ENCODE assay signal across 24 cellular contexts in genomic region chr7:156437021-156437614, GRCh38.
DNase-seq lines count a peak whose midpoint lies in the region; ATAC-seq, FAIRE-seq and TF ChIP-seq lines count a peak whose summit lies in the region.
"Had no signal": no experiment of that assay in that cellular context is flagged by ENCODE, and none has a peak within 500 bp of the region (broad histone marks: within the 10 kb centered on the region; RNA-seq: fewer than 3 reads in every experiment).

No MANE protein-coding gene starts in this region.

- no peak overlapping the region for H3K9ac ChIP-seq in K562 (ENCODE audit: insufficient read depth in 1 of 2, low read depth in 2 of 2, low read length in 2 of 2)
- H3K9ac ChIP-seq: BLaER1 treated with 17β-estradiol and CSF1 and Interleukin-3, amounts not matched to agents 10 nM and 100 nM had no signal

- no peaks in the 10 kb centered on the region for H3K79me2 ChIP-seq in K562 (ENCODE audit: control insufficient read depth, insufficient read depth, low read length)

- CTCF ChIA-PET in K562 (lab: Yijun Ruan, JAX; ENCODE audit: low intra/inter-chr PET ratio), result no interaction called here

- H3K9me1 ChIP-seq in K562 (ENCODE audit: control insufficient read depth, insufficient read depth, low read length), result no peaks in the 10 kb centered on the region

- WGBS in K562 (ENCODE audit: insufficient coverage, low coverage, missing lambda C conversion rate), result 0% methylated on average over 8 of the region's 8 CpGs

- no peak overlapping the region for H3K4me2 ChIP-seq in K562 (ENCODE audit: insufficient read depth, low read length)
- H3K4me2 ChIP-seq: BLaER1 treated with 17β-estradiol and CSF1 and Interleukin-3, amounts not matched to agents 10 nM and 100 nM; GM23338 had no signal

- H3K27me3 Mint-ChIP-seq in naive thymus-derived CD8-positive, alpha-beta T cell, result peaks cover 4 to 40% (median 18%) of the 10 kb centered on the region in 5 donors

- H3K4me3 ChIP-seq in right atrium auricular region, result no peak overlapping the region
- H3K4me3 ChIP-seq in K562, result no peak overlapping the region
- H3K4me3 ChIP-seq: BLaER1 treated with 17β-estradiol and CSF1 and Interleukin-3, amounts not matched to agents 10 nM and 100 nM; GM12878; GM23338 had no signal

- ATAC-seq in Right ventricle myocardium superior (ENCODE audit: poor library complexity), result no peak
- ATAC-seq in K562, result no peak
- ATAC-seq in naive thymus-derived CD8-positive, alpha-beta T cell, result no peak
- no peak for ATAC-seq in HG02763 (IDR thresholded peaks at IDR 0.05; ENCODE audit: unreplicated experiment)
- ATAC-seq: GM12878, GM23338, HCT116 had no signal

- H3K27ac Mint-ChIP-seq in naive thymus-derived CD8-positive, alpha-beta T cell, result no peak overlapping the region
- H3K27ac Mint-ChIP-seq: CD14-positive monocyte; CD4-positive, alpha-beta T cell; CD8-positive, alpha-beta memory T cell; GM23338; H9 had no signal

- H3K36me3 ChIP-seq in right atrium auricular region (no peaks in the 10 kb centered on the region), K562 (ENCODE audit: control insufficient read depth, insufficient read depth, low read length) (no peaks in the 10 kb centered on the region)
- H3K36me3 ChIP-seq: BE2C; BLaER1 treated with 17β-estradiol and CSF1 and Interleukin-3, amounts not matched to agents 10 nM and 100 nM had no signal

- H3K4me1 ChIP-seq in right atrium auricular region (no peaks in the 10 kb centered on the region), K562 (replicated peaks in 1 of 2; ENCODE audit: control insufficient read depth in 2 of 2, insufficient read depth in 2 of 2, low read length in 2 of 2) (no peaks in the 10 kb centered on the region)
- H3K4me1 ChIP-seq: BE2C; BLaER1 treated with 17β-estradiol and CSF1 and Interleukin-3, amounts not matched to agents 10 nM and 100 nM had no signal

- 0 out of 2 replicates have a peak, but pooled peaks cover 3% of the 10 kb centered on the region for H4K20me1 ChIP-seq in K562 (replicated peaks; ENCODE audit: control insufficient read depth, insufficient read depth, low read length)
- H4K20me1 ChIP-seq: BLaER1 treated with 17β-estradiol and CSF1 and Interleukin-3, amounts not matched to agents 10 nM and 100 nM had no signal

- in situ Hi-C loops in K562 (cut with MboI), result no loop called here

- no peak overlapping the region for H3K4me3 Mint-ChIP-seq in naive thymus-derived CD8-positive, alpha-beta T cell
- H3K4me3 Mint-ChIP-seq: CD14-positive monocyte; CD4-positive, alpha-beta T cell; CD8-positive, alpha-beta memory T cell; GM23338; H9 had no signal

- TF ChIP-seq CTCF in right atrium auricular region (IDR thresholded peaks at IDR 0.05) (no peak), K562 (IDR thresholded peaks at IDR 0.05 in 2 of 3, conservative IDR thresholded peaks at IDR 0.05 in 1 of 3; ENCODE audit: insufficient read depth in 2 of 3, low read depth in 1 of 3, low read length in 3 of 3) (no peak)

- no peak overlapping the region for H2AFZ ChIP-seq in K562 (ENCODE audit: low read depth, low read length)
- H2AFZ ChIP-seq: GM23338 had no signal

- H3K9me3 Mint-ChIP-seq in naive thymus-derived CD8-positive, alpha-beta T cell, result no peaks in the 10 kb centered on the region
- H3K9me3 Mint-ChIP-seq: CD4-positive, alpha-beta T cell; GM23338; H9 had no signal

- peaks cover 0 to 1% (median 0%) of the 10 kb centered on the region in 4 donors for H3K4me1 Mint-ChIP-seq in naive thymus-derived CD8-positive, alpha-beta T cell
- H3K4me1 Mint-ChIP-seq: CD14-positive monocyte; CD8-positive, alpha-beta memory T cell had no signal

- TF ChIP-seq RAD21 in K562 (CRISPR knock-in tag; conservative IDR thresholded peaks at IDR 0.05 in 1 of 2, IDR thresholded peaks at IDR 0.05 in 1 of 2), result no peak

- H3K27ac ChIP-seq in right atrium auricular region (no peak overlapping the region), K562 (ENCODE audit: extremely low read depth, low read depth, low read length) (no peak overlapping the region)
- H3K27ac ChIP-seq: 22Rv1; BLaER1 treated with 17β-estradiol and CSF1 and Interleukin-3, amounts not matched to agents 10 nM and 100 nM had no signal

- no peaks in the 10 kb centered on the region for H3K36me3 Mint-ChIP-seq in naive thymus-derived CD8-positive, alpha-beta T cell
- H3K36me3 Mint-ChIP-seq: CD14-positive monocyte; CD8-positive, alpha-beta memory T cell had no signal

- DNase-seq in right atrium auricular region (ENCODE audit: low spot score) (peak; percentile 51), Right ventricle myocardium superior (no peak), DMS79 treated with DMSO at 0.1 percent for 48 hours (lab: John Stamatoyannopoulos, UW) (peak; percentile 63), K562 (ENCODE audit: extremely low read depth in 1 of 4, low spot score in 3 of 4) (no peak), NCI-H446 treated with DMSO at 0.1 percent for 48 hours (lab: John Stamatoyannopoulos, UW) (no peak)
- DNase-seq in naive thymus-derived CD8-positive, alpha-beta T cell, result no peak
- DNase-seq: ACHN; AML-193; BE2C; CD4-positive, alpha-beta T cell; CD8-positive, alpha-beta memory T cell; DMS 273 treated with DMSO at 0.1 percent for 48 hours; DND-41; H9 had no signal

- BruUV-seq in K562 (replicated peaks; lab: Mats Ljungman, UMichigan), result no TSS peak

- H3K9me3 ChIP-seq in right atrium auricular region (no peaks in the 10 kb centered on the region), K562 (replicated peaks; ENCODE audit: control insufficient read depth, insufficient read depth, low read depth, low read length) (no peaks in the 10 kb centered on the region)
- H3K9me3 ChIP-seq: BE2C; BLaER1 treated with 17β-estradiol and CSF1 and Interleukin-3, amounts not matched to agents 10 nM and 100 nM had no signal

- POLR2A ChIA-PET in K562 (lab: Yijun Ruan, JAX), result interaction anchor here (0.6 to 1.2 kb wide), 4 partner anchors 7 to 1232 kb away, joined by 3 to 5 read pairs (median 4); no protein-coding TSS in a partner anchor
- POLR2A ChIA-PET in naive thymus-derived CD8-positive, alpha-beta T cell (lab: Charles Lee), result no interaction called here

- H3K27me3 ChIP-seq in right atrium auricular region, result no peaks in the 10 kb centered on the region
- H3K27me3 ChIP-seq in K562 (ENCODE audit: control insufficient read depth in 2 of 2, insufficient read depth in 2 of 2, low read length in 2 of 2), result peaks cover 50 to 67% of the 10 kb centered on the region in 2 experiments
- H3K27me3 ChIP-seq: BLaER1 treated with 17β-estradiol and CSF1 and Interleukin-3, amounts not matched to agents 10 nM and 100 nM had no signal

- intact Hi-C loops in Right ventricle myocardium superior (cut with DNase I) (no loop called here), K562 (cut with micrococcal nuclease) (no loop called here)

- no peak for TF ChIP-seq EP300 in K562 (IDR thresholded peaks at IDR 0.05; ENCODE audit: low read length)

- no peak for FAIRE-seq in K562 (lab: Jason Lieb, UNC)
- FAIRE-seq: A204.1, D721Med, G401.6, GM12878 had no signal

- TF ChIP-seq POLR2A in K562 (conservative IDR thresholded peaks at IDR 0.05), result no peak

TF ChIP-seq in K562, 482 proteins besides CTCF, POLR2A, EP300 and RAD21:
- TF ChIP-seq MAFK (IDR thresholded peaks at IDR 0.05; ENCODE audit: low read length), result 0 out of 2 replicates have a peak, but pooled peaks have one; percentile 8
- peak; percentile 18; the same call in 1 of the 2 replicates for TF ChIP-seq C11orf30 (IDR thresholded peaks at IDR 0.05; ENCODE audit: low read depth)
- no peak for TF ChIP-seq BCOR (IDR thresholded peaks at IDR 0.05)
- 0 out of 2 replicates have a peak, but pooled peaks have one; percentile 10 for TF ChIP-seq MAFG (tag; conservative IDR thresholded peaks at IDR 0.05)
- peak; percentile 72 for TF ChIP-seq ZNF316 (IDR thresholded peaks at IDR 0.05)
- no peak for TF ChIP-seq RNF2 (IDR thresholded peaks at IDR 0.05)

Comparison
In these comparisons a context has a peak if more than half of its experiments do, and no peak if none do; other contexts are left out.
1. DNase-seq: peak in right atrium auricular region (single experiment) and DMS79 treated with DMSO at 0.1 percent for 48 hours (single experiment); none in Right ventricle myocardium superior (single experiment), K562 (0 of 4), NCI-H446 treated with DMSO at 0.1 percent for 48 hours (single experiment) and naive thymus-derived CD8-positive, alpha-beta T cell (0 of 10).